Comparison of ENCODE assay signal across 11 cellular contexts in genomic region chr3:140206196-140207040, GRCh38.
A peak's percentile ranks its signal among the peaks of the same experiment; 100 is the strongest.
DNase-seq lines count a peak whose midpoint lies in the region; ATAC-seq and TF ChIP-seq lines count a peak whose summit lies in the region.
"Had no signal": no experiment of that assay in that cellular context is flagged by ENCODE, and none has a peak within 500 bp of the region (broad histone marks: within the 10 kb centered on the region; RNA-seq: fewer than 3 reads in every experiment).

No MANE protein-coding gene starts in this region.

- TF ChIP-seq POLR2A in heart left ventricle (IDR thresholded peaks at IDR 0.05): no peak

- intact Hi-C loops in heart left ventricle (cut with DNase I): loop anchor here in 4 of 10 donors (5.0 to 10.0 kb wide), 3 partner anchors 72 to 82 kb away; no protein-coding TSS in a partner anchor

- H3K4me1 ChIP-seq in HAP-1: peaks cover 17% of the 10 kb centered on the region
- peaks cover 0 to 6% (median 0%) of the 10 kb centered on the region in 12 donors for H3K4me1 ChIP-seq in heart left ventricle

- H3K27ac ChIP-seq in heart left ventricle: no peak overlapping the region
- H3K27ac ChIP-seq: neutrophil, thoracic aorta had no signal

- peak; percentile 61 to 76 (median 67) for ATAC-seq in heart left ventricle
- no peak for ATAC-seq in HG03457 (IDR thresholded peaks at IDR 0.05; ENCODE audit: unreplicated experiment)
- no peak for ATAC-seq in GM21723 (IDR thresholded peaks at IDR 0.05; ENCODE audit: unreplicated experiment)
- no peak for ATAC-seq in GM18519 (IDR thresholded peaks at IDR 0.05; ENCODE audit: low FRiP score, unreplicated experiment)

- H3K9me3 ChIP-seq in HAP-1 (no peaks in the 10 kb centered on the region), heart left ventricle (no peaks in the 10 kb centered on the region)
- H3K9me3 ChIP-seq: neutrophil, thoracic aorta had no signal

- peaks cover 8% of the 10 kb centered on the region for H3K27me3 ChIP-seq in HAP-1 (ENCODE audit: low read depth)
- H3K27me3 ChIP-seq in heart left ventricle: no peaks in the 10 kb centered on the region
- H3K27me3 ChIP-seq: neutrophil had no signal

- WGBS in heart left ventricle, 4 donors: 8 to 18% (median 9%) methylated on average over 4 of the region's 4 CpGs

- H3K4me3 ChIP-seq in HAP-1: no peak overlapping the region
- H3K4me3 ChIP-seq in heart left ventricle: no peak overlapping the region
- H3K4me3 ChIP-seq: thoracic aorta had no signal

- in situ Hi-C loops in HAP-1 (cut with MboI; ENCODE audit: low sequenced_read_pairs): no loop called here

- peak; percentile 68 for DNase-seq in A172 (ENCODE audit: low spot score)
- DNase-seq in HAP-1 (ENCODE audit: low spot score in 2 of 2): peak; percentile 14 to 53
- DNase-seq in RPMI7951 (ENCODE audit: low read depth): peak; percentile 64
- DNase-seq in heart left ventricle: peak in 1 of 5 donors; percentile 29
- no peak for DNase-seq in 8988T
- DNase-seq: amygdala had no signal

- H3K36me3 ChIP-seq in HAP-1 (replicated peaks) (no peaks in the 10 kb centered on the region), heart left ventricle (no peaks in the 10 kb centered on the region)
- H3K36me3 ChIP-seq: neutrophil, thoracic aorta had no signal

- TF ChIP-seq CTCF in heart left ventricle (IDR thresholded peaks at IDR 0.05): peak in 9 of 12 donors; percentile 18 to 41 (median 33)

Comparison
In these comparisons a context has a peak if more than half of its experiments do, and no peak if none do; other contexts are left out.
1. ATAC-seq: peak in heart left ventricle (4 of 4); none in HG03457 (single experiment), GM21723 (single experiment) and GM18519 (single experiment).